Comparison of ENCODE assay signal across 16 cellular contexts in genomic region chr10:17427201-17427600, GRCh38. TPM values are rescaled to one million over a fixed set of nuclear protein-coding genes. Genes with fewer than 3 reads are reported as not detected.
A peak's percentile ranks its signal among the peaks of the same experiment; 100 is the strongest.
DNase-seq lines count a peak whose midpoint lies in the region; ATAC-seq and TF ChIP-seq lines count a peak whose summit lies in the region.
"Had no signal": no experiment of that assay in that cellular context is flagged by ENCODE, and none has a peak within 500 bp of the region (broad histone marks: within the 10 kb centered on the region; RNA-seq: fewer than 3 reads in every experiment).

No MANE protein-coding gene starts in this region.

- no peak for ATAC-seq in HG02970 (IDR thresholded peaks at IDR 0.05; ENCODE audit: low FRiP score, unreplicated experiment)
- ATAC-seq in omental fat pad (ENCODE audit: low FRiP score) = no peak
- ATAC-seq: GM12878 had no signal

- H3K36me3 ChIP-seq in HEK293 (ENCODE audit: control insufficient read depth in 2 of 2, insufficient read depth in 1 of 2, low read length in 2 of 2) = no peaks in the 10 kb centered on the region
- H3K36me3 ChIP-seq: Peyer's patch had no signal

- CTCF ChIA-PET in HEK293 (lab: Yijun Ruan, JAX) = interaction anchor here (0.6 kb wide), 1 partner anchor 38 kb away, joined by 3 read pairs; no protein-coding TSS in a partner anchor

- no peaks in the 10 kb centered on the region for H3K9me3 Mint-ChIP-seq in activated naive CD4-positive, alpha-beta T cell treated with anti-CD3 and anti-CD28 coated beads, Interleukin-2, amount 50 U/mL, for 24 hours
- no peaks in the 10 kb centered on the region for H3K9me3 Mint-ChIP-seq in immature natural killer cell

- TF ChIP-seq CTCF in HEK293 (tag by site-specific recombination; IDR thresholded peaks at IDR 0.05) (no peak), omental fat pad (IDR thresholded peaks at IDR 0.05) (no peak), dorsolateral prefrontal cortex (IDR thresholded peaks at IDR 0.05 in 54 of 56, conservative IDR thresholded peaks at IDR 0.05 in 2 of 56; ENCODE audit: low read depth in 1 of 56, partially characterized antibody in 56 of 56) (no peak)

- H3K9me3 ChIP-seq in HEK293 (ENCODE audit: control insufficient read depth, insufficient read depth, low read depth, low read length) = no peaks in the 10 kb centered on the region
- H3K9me3 ChIP-seq: Peyer's patch had no signal

- H3K4me3 Mint-ChIP-seq in activated naive CD4-positive, alpha-beta T cell treated with anti-CD3 and anti-CD28 coated beads, Interleukin-2, amount 50 U/mL, for 24 hours = peak overlapping the region; percentile 26
- H3K4me3 Mint-ChIP-seq in immature natural killer cell = peak overlapping the region; percentile 51 to 86 (median 81)

- H3K4me1 ChIP-seq in HEK293 (ENCODE audit: control insufficient read depth, insufficient read depth, low read length) = no peaks in the 10 kb centered on the region
- H3K4me1 ChIP-seq: Peyer's patch had no signal

- H3K27me3 ChIP-seq in dorsolateral prefrontal cortex = peaks cover 0 to 32% (median 0%) of the 10 kb centered on the region in 45 donors
- H3K27me3 ChIP-seq: Peyer's patch had no signal

- no peak overlapping the region for H3K27ac ChIP-seq in HEK293 (ENCODE audit: extremely low read depth, low read depth, low read length)
- no peak overlapping the region for H3K27ac ChIP-seq in dorsolateral prefrontal cortex
- H3K27ac ChIP-seq: Peyer's patch had no signal

- H3K4me3 ChIP-seq in HEK293 (ENCODE audit: low read depth, low read length) = no peak overlapping the region
- H3K4me3 ChIP-seq in dorsolateral prefrontal cortex = no peak overlapping the region
- H3K4me3 ChIP-seq: GM12878, Peyer's patch had no signal

- no peaks in the 10 kb centered on the region for H3K36me3 Mint-ChIP-seq in activated naive CD4-positive, alpha-beta T cell treated with anti-CD3 and anti-CD28 coated beads, Interleukin-2, amount 50 U/mL, for 24 hours
- no peaks in the 10 kb centered on the region for H3K36me3 Mint-ChIP-seq in immature natural killer cell

- POLR2A ChIA-PET in HEK293 (lab: Yijun Ruan, JAX) = no interaction called here

- intact Hi-C loops in dorsolateral prefrontal cortex (cut with DNase I) = loop anchor here in 1 of 2 donors (5.0 kb wide), 1 partner anchor 585 kb away; no protein-coding TSS in a partner anchor

- H3K27me3 Mint-ChIP-seq in activated naive CD4-positive, alpha-beta T cell treated with anti-CD3 and anti-CD28 coated beads, Interleukin-2, amount 50 U/mL, for 24 hours = no peaks in the 10 kb centered on the region
- H3K27me3 Mint-ChIP-seq in immature natural killer cell (ENCODE audit: low read depth in 3 of 3) = peaks cover 0 to 10% (median 0%) of the 10 kb centered on the region in 3 donors

- no peak for DNase-seq in activated naive CD4-positive, alpha-beta T cell treated with anti-CD3 and anti-CD28 coated beads, Interleukin-2, amount 50 U/mL, for 16 hours
- DNase-seq in immature natural killer cell (no peak), omental fat pad (ENCODE audit: low spot score) (no peak), dorsolateral prefrontal cortex (no peak)
- DNase-seq: H7, Kasumi-1, NCI-H187 treated with DMSO at 0.1 percent for 48 hours, NCI-H510A, NCI-H82, Peyer's patch, Right ventricle myocardium superior had no signal

- H3K27ac Mint-ChIP-seq in activated naive CD4-positive, alpha-beta T cell treated with anti-CD3 and anti-CD28 coated beads, Interleukin-2, amount 50 U/mL, for 24 hours = peak overlapping the region; percentile 44
- H3K27ac Mint-ChIP-seq in immature natural killer cell = peak overlapping the region; percentile 88 to 99 (median 92)

- H3K4me1 Mint-ChIP-seq in activated naive CD4-positive, alpha-beta T cell treated with anti-CD3 and anti-CD28 coated beads, Interleukin-2, amount 50 U/mL, for 24 hours = peaks cover 97% of the 10 kb centered on the region
- H3K4me1 Mint-ChIP-seq in immature natural killer cell = peaks cover 86 to 87% of the 10 kb centered on the region in 2 donors

TF ChIP-seq in HEK293, 187 proteins besides CTCF, POLR2A, EP300 and RAD21:
- TF ChIP-seq ZNF223 (tag by site-specific recombination; IDR thresholded peaks at IDR 0.05) (no peak), ZBTB6 (tag by site-specific recombination; IDR thresholded peaks at IDR 0.05) (peak; percentile 24; the same call in 1 of the 2 replicates)
TF ChIP-seq in HEK293: peak in this region for 1.

RNA-seq across cellular contexts. Expression of gene ST8SIA6, which starts 27.2 kb away (rescaled TPM):
- polyA plus RNA-seq in immature natural killer cell = 10 to 100 TPM in 2 of 3 donors, 1 to 10 TPM in 1; 2.1 to 19.0 (median 16.4) TPM
- total RNA-seq in omental fat pad = 1 to 10 TPM in 1 of 4 donors, under 1 TPM in 3; 0.19 to 7.6 (median 0.40) TPM
- 1 to 10 TPM in 116 of 120 experiments, under 1 TPM in 4; 0.63 to 7.4 (median 3.4) TPM for total RNA-seq in dorsolateral prefrontal cortex
- total RNA-seq: GM12878, Peyer's patch had no signal
- polyA plus RNA-seq: BJ had no signal
